Comparison of ENCODE assay signal across 1 cellular context in the genomic region with DNA sequence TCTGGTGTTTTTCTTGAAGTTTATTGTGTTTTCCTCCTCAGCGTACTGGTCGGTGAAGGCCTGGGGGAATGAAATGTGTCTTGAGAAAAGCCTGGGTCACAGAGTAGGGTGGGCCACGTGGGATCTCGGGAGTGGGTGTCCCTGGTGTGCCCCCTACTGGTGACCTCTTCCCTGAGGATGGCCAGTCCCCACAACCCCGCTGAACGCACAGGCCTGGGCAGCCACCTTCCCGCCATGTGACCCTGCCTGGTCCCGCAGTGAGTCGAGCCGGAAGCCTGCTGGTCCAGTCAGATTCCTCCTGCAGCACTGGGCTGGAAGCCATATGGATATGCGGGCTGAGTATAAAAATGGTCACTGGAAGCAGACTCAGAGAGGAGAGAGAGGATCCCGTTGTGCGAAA.
TF ChIP-seq lines count a peak whose summit lies in the region.

No MANE protein-coding gene starts in this region.

TF ChIP-seq in WTC11, 78 proteins besides CTCF, POLR2A, EP300 and RAD21 (continued from another document):
- TF ChIP-seq, protein P1, sequence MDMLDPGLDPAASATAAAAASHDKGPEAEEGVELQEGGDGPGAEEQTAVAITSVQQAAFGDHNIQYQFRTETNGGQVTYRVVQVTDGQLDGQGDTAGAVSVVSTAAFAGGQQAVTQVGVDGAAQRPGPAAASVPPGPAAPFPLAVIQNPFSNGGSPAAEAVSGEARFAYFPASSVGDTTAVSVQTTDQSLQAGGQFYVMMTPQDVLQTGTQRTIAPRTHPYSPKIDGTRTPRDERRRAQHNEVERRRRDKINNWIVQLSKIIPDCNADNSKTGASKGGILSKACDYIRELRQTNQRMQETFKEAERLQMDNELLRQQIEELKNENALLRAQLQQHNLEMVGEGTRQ (CRISPR knock-in tag; IDR thresholded peaks at IDR 0.05) = peak; percentile 77
- no peak for TF ChIP-seq ZBTB21 (CRISPR knock-in tag; IDR thresholded peaks at IDR 0.05; ENCODE audit: borderline replicate concordance)
- TF ChIP-seq MYBL2 (CRISPR knock-in tag; IDR thresholded peaks at IDR 0.05) = no peak
- TF ChIP-seq, protein P2, sequence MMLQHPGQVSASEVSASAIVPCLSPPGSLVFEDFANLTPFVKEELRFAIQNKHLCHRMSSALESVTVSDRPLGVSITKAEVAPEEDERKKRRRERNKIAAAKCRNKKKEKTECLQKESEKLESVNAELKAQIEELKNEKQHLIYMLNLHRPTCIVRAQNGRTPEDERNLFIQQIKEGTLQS (CRISPR knock-in tag; conservative IDR thresholded peaks at IDR 0.05) = no peak
- TF ChIP-seq, protein P3, sequence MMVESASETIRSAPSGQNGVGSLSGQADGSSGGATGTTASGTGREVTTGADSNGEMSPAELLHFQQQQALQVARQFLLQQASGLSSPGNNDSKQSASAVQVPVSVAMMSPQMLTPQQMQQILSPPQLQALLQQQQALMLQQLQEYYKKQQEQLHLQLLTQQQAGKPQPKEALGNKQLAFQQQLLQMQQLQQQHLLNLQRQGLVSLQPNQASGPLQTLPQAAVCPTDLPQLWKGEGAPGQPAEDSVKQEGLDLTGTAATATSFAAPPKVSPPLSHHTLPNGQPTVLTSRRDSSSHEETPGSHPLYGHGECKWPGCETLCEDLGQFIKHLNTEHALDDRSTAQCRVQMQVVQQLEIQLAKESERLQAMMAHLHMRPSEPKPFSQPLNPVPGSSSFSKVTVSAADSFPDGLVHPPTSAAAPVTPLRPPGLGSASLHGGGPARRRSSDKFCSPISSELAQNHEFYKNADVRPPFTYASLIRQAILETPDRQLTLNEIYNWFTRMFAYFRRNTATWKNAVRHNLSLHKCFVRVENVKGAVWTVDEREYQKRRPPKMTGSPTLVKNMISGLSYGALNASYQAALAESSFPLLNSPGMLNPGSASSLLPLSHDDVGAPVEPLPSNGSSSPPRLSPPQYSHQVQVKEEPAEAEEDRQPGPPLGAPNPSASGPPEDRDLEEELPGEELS (CRISPR knock-in tag; IDR thresholded peaks at IDR 0.05) = no peak
- TF ChIP-seq, protein P4, sequence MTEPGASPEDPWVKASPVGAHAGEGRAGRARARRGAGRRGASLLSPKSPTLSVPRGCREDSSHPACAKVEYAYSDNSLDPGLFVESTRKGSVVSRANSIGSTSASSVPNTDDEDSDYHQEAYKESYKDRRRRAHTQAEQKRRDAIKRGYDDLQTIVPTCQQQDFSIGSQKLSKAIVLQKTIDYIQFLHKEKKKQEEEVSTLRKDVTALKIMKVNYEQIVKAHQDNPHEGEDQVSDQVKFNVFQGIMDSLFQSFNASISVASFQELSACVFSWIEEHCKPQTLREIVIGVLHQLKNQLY (CRISPR knock-in tag; IDR thresholded peaks at IDR 0.05) = no peak
- TF ChIP-seq ZNF423 (CRISPR knock-in tag; IDR thresholded peaks at IDR 0.05) = no peak
- TF ChIP-seq, protein P5, sequence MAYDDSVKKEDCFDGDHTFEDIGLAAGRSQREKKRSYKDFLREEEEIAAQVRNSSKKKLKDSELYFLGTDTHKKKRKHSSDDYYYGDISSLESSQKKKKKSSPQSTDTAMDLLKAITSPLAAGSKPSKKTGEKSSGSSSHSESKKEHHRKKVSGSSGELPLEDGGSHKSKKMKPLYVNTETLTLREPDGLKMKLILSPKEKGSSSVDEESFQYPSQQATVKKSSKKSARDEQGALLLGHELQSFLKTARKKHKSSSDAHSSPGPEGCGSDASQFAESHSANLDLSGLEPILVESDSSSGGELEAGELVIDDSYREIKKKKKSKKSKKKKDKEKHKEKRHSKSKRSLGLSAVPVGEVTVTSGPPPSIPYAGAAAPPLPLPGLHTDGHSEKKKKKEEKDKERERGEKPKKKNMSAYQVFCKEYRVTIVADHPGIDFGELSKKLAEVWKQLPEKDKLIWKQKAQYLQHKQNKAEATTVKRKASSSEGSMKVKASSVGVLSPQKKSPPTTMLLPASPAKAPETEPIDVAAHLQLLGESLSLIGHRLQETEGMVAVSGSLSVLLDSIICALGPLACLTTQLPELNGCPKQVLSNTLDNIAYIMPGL (CRISPR knock-in tag; IDR thresholded peaks at IDR 0.05) = peak; percentile 29; the same call in 1 of the 2 replicates
- no peak for TF ChIP-seq ZNF416 (CRISPR knock-in tag; IDR thresholded peaks at IDR 0.05)
